8 cellular contexts compared by ENCODE assay signal in the genomic region with DNA sequence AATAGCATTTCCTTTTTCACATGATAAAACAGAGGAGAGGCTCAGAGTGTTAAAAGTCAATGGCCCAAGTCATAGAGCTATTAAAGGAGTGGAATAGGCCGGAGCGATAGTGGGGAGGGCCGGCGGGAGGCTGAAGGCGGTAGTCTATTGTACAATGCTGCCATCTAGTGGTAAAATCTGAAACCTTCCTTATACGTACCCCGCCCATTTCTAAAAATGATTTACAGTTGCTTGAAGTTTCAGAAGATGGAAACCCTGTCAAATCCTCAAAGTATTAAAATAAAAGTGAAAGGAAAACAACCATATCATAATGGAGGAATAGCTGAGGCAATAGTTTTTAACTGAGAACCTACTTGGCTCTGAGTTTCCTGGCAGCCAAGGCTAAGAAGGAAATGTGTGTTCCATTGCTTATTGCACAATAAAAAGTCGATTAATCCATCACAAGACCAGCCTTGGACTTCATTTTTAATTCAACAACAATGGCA.
DNase-seq lines count a peak whose midpoint lies in the region; ATAC-seq lines count a peak whose summit lies in the region.

No MANE protein-coding gene starts in this region.

- no peaks in the 10 kb centered on the region for H3K9me3 Mint-ChIP-seq in activated naive CD4-positive, alpha-beta T cell treated with anti-CD3 and anti-CD28 coated beads for 36 hours

- peaks cover 16% of the 10 kb centered on the region for H3K27me3 Mint-ChIP-seq in activated naive CD4-positive, alpha-beta T cell treated with anti-CD3 and anti-CD28 coated beads for 36 hours (ENCODE audit: low read depth)

- intact Hi-C loops in activated naive CD4-positive, alpha-beta T cell treated with anti-CD3 and anti-CD28 coated beads for 36 hours (cut with micrococcal nuclease) = loop anchor here (1.0 kb wide), 8 partner anchors 107 to 398 kb away; a partner anchor contains a TSS
- intact Hi-C loops in head of caudate nucleus (cut with DNase I) = loop anchor here (5.0 kb wide), 2 partner anchors 165 to 270 kb away; no protein-coding TSS in a partner anchor

- H3K27ac Mint-ChIP-seq in activated naive CD4-positive, alpha-beta T cell treated with anti-CD3 and anti-CD28 coated beads for 36 hours = no peak overlapping the region

- H3K4me1 Mint-ChIP-seq in activated naive CD4-positive, alpha-beta T cell treated with anti-CD3 and anti-CD28 coated beads for 36 hours (ENCODE audit: low read depth) = peaks cover 27% of the 10 kb centered on the region

- peak; percentile 62 for DNase-seq in SIG-M5 treated with dmso at 0.1 percent for 504 hours (lab: John Stamatoyannopoulos, UW; ENCODE audit: unreplicated experiment)
- DNase-seq in SIG-M5 (lab: John Stamatoyannopoulos, UW) = no peak
- DNase-seq in NCI-H82 (lab: John Stamatoyannopoulos, UW) = peak; percentile 85
- DNase-seq in activated naive CD4-positive, alpha-beta T cell treated with anti-CD3 and anti-CD28 coated beads for 36 hours = peak; percentile 45
- peak in 34 of 42 donors; percentile 26 to 82 (median 55) for DNase-seq in head of caudate nucleus
- DNase-seq in putamen (ENCODE audit: low spot score) = peak; percentile 63

- CTCF ChIA-PET in activated naive CD4-positive, alpha-beta T cell treated with anti-CD3 and anti-CD28 coated beads for 36 hours (lab: Charles Lee) = interaction anchor here (0.5 to 10.0 kb wide), 48 partner anchors 12 to 1510 kb away, joined by 3 to 261 read pairs (median 4); a partner anchor contains a TSS

- no peak overlapping the region for H3K4me3 Mint-ChIP-seq in activated naive CD4-positive, alpha-beta T cell treated with anti-CD3 and anti-CD28 coated beads for 36 hours

- ATAC-seq in GM21390 (IDR thresholded peaks at IDR 0.05; ENCODE audit: unreplicated experiment) (peak; percentile 82), HG03521 (IDR thresholded peaks at IDR 0.05; ENCODE audit: unreplicated experiment) (peak; percentile 59)

- H3K36me3 Mint-ChIP-seq in activated naive CD4-positive, alpha-beta T cell treated with anti-CD3 and anti-CD28 coated beads for 36 hours (ENCODE audit: low read depth) = no peaks in the 10 kb centered on the region
